11 cellular contexts compared by ENCODE assay signal in the genomic region with DNA sequence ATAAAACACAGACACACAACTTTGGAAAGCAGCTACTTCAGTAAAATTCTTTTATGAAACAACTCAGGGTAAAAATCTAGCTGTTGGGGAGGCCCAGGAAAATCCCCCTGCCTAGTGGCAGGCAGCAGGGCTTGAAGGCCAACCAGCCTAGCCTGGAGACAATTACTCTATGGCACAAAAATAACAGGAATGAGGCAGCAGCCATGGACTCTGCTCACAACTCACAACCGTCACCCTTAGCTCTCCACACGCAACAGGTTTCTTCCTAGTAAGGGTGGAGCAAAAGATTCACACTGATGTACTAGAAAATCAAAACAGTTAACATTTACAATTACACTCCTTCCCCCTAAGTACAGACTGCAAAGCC. TPM values are rescaled to one million over a fixed set of nuclear protein-coding genes. Genes with fewer than 3 reads are reported as not detected.
DNase-seq lines count a peak whose midpoint lies in the region; ATAC-seq and TF ChIP-seq lines count a peak whose summit lies in the region.
"Had no signal": no experiment of that assay in that cellular context is flagged by ENCODE, and none has a peak within 500 bp of the region (broad histone marks: within the 10 kb centered on the region; RNA-seq: fewer than 3 reads in every experiment).

No MANE protein-coding gene starts in this region.

- TF ChIP-seq POLR2A in thyroid gland (IDR thresholded peaks at IDR 0.05) = no peak

- H3K9ac ChIP-seq in mucosa of stomach (ENCODE audit: low read length) = peak overlapping the region; percentile 9

- TF ChIP-seq CTCF in chondrocyte (IDR thresholded peaks at IDR 0.05) = no peak
- no peak for TF ChIP-seq CTCF in thyroid gland (IDR thresholded peaks at IDR 0.05)

- peak overlapping the region; percentile 80 for H3K27ac Mint-ChIP-seq in activated T-cell treated with anti-CD3 and anti-CD28 coated beads, Interleukin-2, amount 50 U/mL, for 72 hours
- peak overlapping the region; percentile 97 for H3K27ac Mint-ChIP-seq in chondrocyte (ENCODE audit: unreplicated experiment)
- H3K27ac Mint-ChIP-seq in activated CD4-positive, alpha-beta T cell treated with anti-CD3 and anti-CD28 coated beads, Interleukin-2, amount 10 ng/mL, durations not matched to agents 7 days and 5 days = no peak overlapping the region

- 40 to 65% methylated on average over 2 of the region's 2 CpGs for WGBS in thyroid gland, 2 donors

- H3K4me3 ChIP-seq in mucosa of stomach (ENCODE audit: low read length) = no peak overlapping the region
- no peak overlapping the region for H3K4me3 ChIP-seq in thyroid gland (replicated peaks in 1 of 3)

- ATAC-seq in activated T-cell treated with anti-CD3 and anti-CD28 coated beads, Interleukin-2, amount 50 U/mL, for 72 hours (replicated peaks in 1 of 2) = no peak
- no peak for ATAC-seq in activated T-cell treated with anti-CD3 and anti-CD28 coated beads, Interleukin-2, amount 50 U/mL, for 4 hours
- ATAC-seq in HG02970 (IDR thresholded peaks at IDR 0.05; ENCODE audit: low FRiP score, unreplicated experiment) = no peak

- peaks cover 0 to 4% of the 10 kb centered on the region in 2 donors for H3K36me3 Mint-ChIP-seq in activated T-cell treated with anti-CD3 and anti-CD28 coated beads, Interleukin-2, amount 50 U/mL, for 72 hours (ENCODE audit: insufficient read depth in 2 of 2)
- peaks cover 18% of the 10 kb centered on the region for H3K36me3 Mint-ChIP-seq in activated T-cell treated with anti-CD3 and anti-CD28 coated beads, Interleukin-2, amount 50 U/mL, for 4 hours (ENCODE audit: insufficient read depth)
- peaks cover 9% of the 10 kb centered on the region for H3K36me3 Mint-ChIP-seq in chondrocyte (ENCODE audit: low read depth)
- H3K36me3 Mint-ChIP-seq in activated CD4-positive, alpha-beta T cell treated with anti-CD3 and anti-CD28 coated beads, Interleukin-2, amount 10 ng/mL, durations not matched to agents 7 days and 5 days (ENCODE audit: low read depth) = peaks cover 34% of the 10 kb centered on the region

- H3K4me1 ChIP-seq in mucosa of stomach (ENCODE audit: control insufficient read depth, insufficient read depth, low read length) = peaks cover 26% of the 10 kb centered on the region
- H3K4me1 ChIP-seq in thyroid gland = peaks cover 32 to 56% of the 10 kb centered on the region in 2 donors

- H3K4me1 Mint-ChIP-seq in activated T-cell treated with anti-CD3 and anti-CD28 coated beads, Interleukin-2, amount 50 U/mL, for 72 hours (ENCODE audit: low read depth) = peaks cover 85% of the 10 kb centered on the region
- peaks cover 60% of the 10 kb centered on the region for H3K4me1 Mint-ChIP-seq in activated T-cell treated with anti-CD3 and anti-CD28 coated beads, Interleukin-2, amount 50 U/mL, for 4 hours (ENCODE audit: low read depth)
- H3K4me1 Mint-ChIP-seq in chondrocyte (ENCODE audit: low read depth) = peaks cover 46% of the 10 kb centered on the region
- peaks cover 62% of the 10 kb centered on the region for H3K4me1 Mint-ChIP-seq in activated CD4-positive, alpha-beta T cell treated with anti-CD3 and anti-CD28 coated beads, Interleukin-2, amount 10 ng/mL, durations not matched to agents 7 days and 5 days

- POLR2A ChIA-PET in activated CD4-positive, alpha-beta T cell treated with anti-CD3 and anti-CD28 coated beads, Interleukin-2, amount 10 ng/mL, durations not matched to agents 7 days and 5 days (lab: Charles Lee) = no interaction called here

- peak overlapping the region; percentile 21 to 31 for H3K4me3 Mint-ChIP-seq in activated T-cell treated with anti-CD3 and anti-CD28 coated beads, Interleukin-2, amount 50 U/mL, for 72 hours
- H3K4me3 Mint-ChIP-seq in activated T-cell treated with anti-CD3 and anti-CD28 coated beads, Interleukin-2, amount 50 U/mL, for 4 hours = no peak overlapping the region
- H3K4me3 Mint-ChIP-seq in chondrocyte (ENCODE audit: unreplicated experiment) = peak overlapping the region; percentile 60
- H3K4me3 Mint-ChIP-seq in activated CD4-positive, alpha-beta T cell treated with anti-CD3 and anti-CD28 coated beads, Interleukin-2, amount 10 ng/mL, durations not matched to agents 7 days and 5 days = no peak overlapping the region

- DNase-seq in activated T-cell treated with anti-CD3 and anti-CD28 coated beads, Interleukin-2, amount 50 U/mL, for 72 hours = no peak
- DNase-seq in activated T-cell treated with anti-CD3 and anti-CD28 coated beads, Interleukin-2, amount 50 U/mL, for 4 hours = no peak
- no peak for DNase-seq in chondrocyte (ENCODE audit: low spot score)
- DNase-seq in thyroid gland = no peak
- no peak for DNase-seq in activated CD4-positive, alpha-beta T cell treated with anti-CD3 and anti-CD28 coated beads, Interleukin-2, amount 10 ng/mL, durations not matched to agents 7 days and 5 days
- no peak for DNase-seq in caudate nucleus (lab: John Stamatoyannopoulos, UW)
- DNase-seq: Karpas-422; NCI-H226; stimulated activated CD4-positive, alpha-beta T cell treated with anti-CD3 and anti-CD28 coated beads, Interleukin-2, amount 100 ng/mL, for 24 hours had no signal

- H3K9me3 Mint-ChIP-seq in activated T-cell treated with anti-CD3 and anti-CD28 coated beads, Interleukin-2, amount 50 U/mL, for 72 hours = no peaks in the 10 kb centered on the region
- no peaks in the 10 kb centered on the region for H3K9me3 Mint-ChIP-seq in activated T-cell treated with anti-CD3 and anti-CD28 coated beads, Interleukin-2, amount 50 U/mL, for 4 hours
- H3K9me3 Mint-ChIP-seq in chondrocyte (ENCODE audit: low read depth) = no peaks in the 10 kb centered on the region
- H3K9me3 Mint-ChIP-seq in activated CD4-positive, alpha-beta T cell treated with anti-CD3 and anti-CD28 coated beads, Interleukin-2, amount 10 ng/mL, durations not matched to agents 7 days and 5 days = no peaks in the 10 kb centered on the region

- H3K27me3 ChIP-seq in mucosa of stomach (ENCODE audit: control insufficient read depth, insufficient read depth, low read length) (no peaks in the 10 kb centered on the region), thyroid gland (no peaks in the 10 kb centered on the region)

- H3K9me3 ChIP-seq in mucosa of stomach (ENCODE audit: control insufficient read depth, low read length) (no peaks in the 10 kb centered on the region), thyroid gland (no peaks in the 10 kb centered on the region)

- no peaks in the 10 kb centered on the region for H3K36me3 ChIP-seq in mucosa of stomach (ENCODE audit: control insufficient read depth, insufficient read depth, low read length)
- H3K36me3 ChIP-seq in thyroid gland = peaks cover under 1 to 4% of the 10 kb centered on the region in 2 donors

- H3K27me3 Mint-ChIP-seq in activated T-cell treated with anti-CD3 and anti-CD28 coated beads, Interleukin-2, amount 50 U/mL, for 72 hours (ENCODE audit: low read depth) = no peaks in the 10 kb centered on the region
- H3K27me3 Mint-ChIP-seq in activated T-cell treated with anti-CD3 and anti-CD28 coated beads, Interleukin-2, amount 50 U/mL, for 4 hours (ENCODE audit: low read depth) = no peaks in the 10 kb centered on the region
- H3K27me3 Mint-ChIP-seq in chondrocyte (ENCODE audit: low read depth) = no peaks in the 10 kb centered on the region
- no peaks in the 10 kb centered on the region for H3K27me3 Mint-ChIP-seq in activated CD4-positive, alpha-beta T cell treated with anti-CD3 and anti-CD28 coated beads, Interleukin-2, amount 10 ng/mL, durations not matched to agents 7 days and 5 days

- CTCF ChIA-PET in activated CD4-positive, alpha-beta T cell treated with anti-CD3 and anti-CD28 coated beads, Interleukin-2, amount 10 ng/mL, durations not matched to agents 7 days and 5 days (lab: Charles Lee) = interaction anchor here (0.5 to 2.1 kb wide), 8 partner anchors 13 to 467 kb away, joined by 3 to 7 read pairs (median 3); no protein-coding TSS in a partner anchor

- H3K27ac ChIP-seq in thyroid gland (peak overlapping the region; percentile 19 to 32 (median 25)), caudate nucleus (ENCODE audit: low read depth, low read length) (no peak overlapping the region)

- intact Hi-C loops in thyroid gland (cut with DNase I) = loop anchor here (5.0 kb wide), 1 partner anchor 94 kb away; the partner anchor contains the start of gene USP3

RNA-seq across cellular contexts. Expression of gene FBXL22, which starts 0.5 kb away (rescaled TPM):
- total RNA-seq in activated T-cell treated with anti-CD3 and anti-CD28 coated beads, Interleukin-2, amount 50 U/mL, for 72 hours = 1 to 10 TPM in 1 of 2 donors, under 1 TPM in 1; 0.79 to 1.3 TPM
- total RNA-seq in activated T-cell treated with anti-CD3 and anti-CD28 coated beads, Interleukin-2, amount 50 U/mL, for 4 hours = 1 to 10 TPM in 1 of 3 donors, under 1 TPM in 2; 0.79 to 1.2 (median 0.87) TPM
- total RNA-seq in chondrocyte (2.8 to 3.9 TPM (median 2.9 TPM) in 3 replicates), thyroid gland (1 to 10 TPM in 3 of 4 donors, under 1 TPM in 1; 0.92 to 3.8 (median 2.3) TPM)
- total RNA-seq in activated CD4-positive, alpha-beta T cell treated with anti-CD3 and anti-CD28 coated beads, Interleukin-2, amount 10 ng/mL, durations not matched to agents 7 days and 5 days = under 1 TPM; 0.79 to 0.81 TPM

Comparison
In these comparisons a context has a peak if more than half of its experiments do, and no peak if none do; other contexts are left out.
1. H3K4me3 Mint-ChIP-seq: peak in activated T-cell treated with anti-CD3 and anti-CD28 coated beads, Interleukin-2, amount 50 U/mL, for 72 hours (2 of 2) and chondrocyte (single experiment); none in activated T-cell treated with anti-CD3 and anti-CD28 coated beads, Interleukin-2, amount 50 U/mL, for 4 hours (single experiment) and activated CD4-positive, alpha-beta T cell treated with anti-CD3 and anti-CD28 coated beads, Interleukin-2, amount 10 ng/mL, durations not matched to agents 7 days and 5 days (single experiment).